Comparison of ENCODE assay signal across 18 cellular contexts in genomic region chr1:150024156-150024555, GRCh38. TPM values are rescaled to one million over a fixed set of nuclear protein-coding genes. Genes with fewer than 3 reads are reported as not detected.
DNase-seq lines count a peak whose midpoint lies in the region; TF ChIP-seq lines count a peak whose summit lies in the region.
"Had no signal": no experiment of that assay in that cellular context is flagged by ENCODE, and none has a peak within 500 bp of the region (broad histone marks: within the 10 kb centered on the region; RNA-seq: fewer than 3 reads in every experiment).

No MANE protein-coding gene starts in this region.

- no peak for TF ChIP-seq EP300 in suprapubic skin (IDR thresholded peaks at IDR 0.05)

- no peak for TF ChIP-seq POLR2A in suprapubic skin (IDR thresholded peaks at IDR 0.05)

- no peak overlapping the region for H3K4me2 ChIP-seq in Karpas-422 (ENCODE audit: low read depth, low read length, poor library complexity, severe bottlenecking)
- H3K4me2 ChIP-seq: A549; BLaER1 treated with 17β-estradiol and CSF1 and Interleukin-3, amounts not matched to agents 10 nM and 100 nM had no signal

- no peak overlapping the region for H2AFZ ChIP-seq in Karpas-422 (ENCODE audit: low read length)

- H3K27me3 ChIP-seq in Karpas-422 (ENCODE audit: low read length) (no peaks in the 10 kb centered on the region), WERI-Rb-1 (ENCODE audit: insufficient read depth, low read depth, severe bottlenecking) (no peaks in the 10 kb centered on the region), suprapubic skin (no peaks in the 10 kb centered on the region)

- H3K9me3 ChIP-seq in Karpas-422 (ENCODE audit: low read length) (no peaks in the 10 kb centered on the region), WERI-Rb-1 (ENCODE audit: severe bottlenecking) (no peaks in the 10 kb centered on the region), suprapubic skin (no peaks in the 10 kb centered on the region)
- H3K9me3 ChIP-seq: A549; BLaER1 treated with 17β-estradiol and CSF1 and Interleukin-3, amounts not matched to agents 10 nM and 100 nM; Caco-2 had no signal

- H3K27ac ChIP-seq in Karpas-422 (ENCODE audit: low read length): no peak overlapping the region
- no peak overlapping the region; the same call in 1 of the 2 replicates for H3K27ac ChIP-seq in WERI-Rb-1
- H3K27ac ChIP-seq in suprapubic skin: no peak overlapping the region
- H3K27ac ChIP-seq: 22Rv1; A549; BLaER1 treated with 17β-estradiol and CSF1 and Interleukin-3, amounts not matched to agents 10 nM and 100 nM; C4-2B had no signal

- H3K9ac ChIP-seq in Karpas-422 (ENCODE audit: low read length): no peak overlapping the region
- H3K9ac ChIP-seq: BLaER1 treated with 17β-estradiol and CSF1 and Interleukin-3, amounts not matched to agents 10 nM and 100 nM had no signal

- H3K79me2 ChIP-seq in Karpas-422 (ENCODE audit: low read length): no peaks in the 10 kb centered on the region

- H4K20me1 ChIP-seq in Karpas-422 (ENCODE audit: insufficient read depth, low read depth, low read length): no peaks in the 10 kb centered on the region
- H4K20me1 ChIP-seq: BLaER1 treated with 17β-estradiol and CSF1 and Interleukin-3, amounts not matched to agents 10 nM and 100 nM had no signal

- no peak for TF ChIP-seq CTCF in WERI-Rb-1 (IDR thresholded peaks at IDR 0.05; ENCODE audit: low read depth, low read length)
- no peak for TF ChIP-seq CTCF in suprapubic skin (IDR thresholded peaks at IDR 0.05)

- H3K4me3 ChIP-seq in Karpas-422 (ENCODE audit: low read length) (no peak overlapping the region), WERI-Rb-1 (ENCODE audit: low read depth, low read length) (no peak overlapping the region), suprapubic skin (no peak overlapping the region)
- H3K4me3 ChIP-seq: A549; BLaER1 treated with 17β-estradiol and CSF1 and Interleukin-3, amounts not matched to agents 10 nM and 100 nM had no signal

- DNase-seq in D341Med (ENCODE audit: low spot score) (peak; percentile 51), Karpas-422 (peak; percentile 30), NCI-H82 (lab: John Stamatoyannopoulos, UW) (peak; percentile 86), WERI-Rb-1 (peak; percentile 64), suprapubic skin (ENCODE audit: low spot score in 2 of 2) (no peak), medulla oblongata (ENCODE audit: extremely low spot score) (no peak)
- DNase-seq in activated CD4-positive, alpha-beta T cell treated with anti-CD3 and anti-CD28 coated beads, Interleukin-2, amount 50 U/mL, for 48 hours: no peak
- DNase-seq: AML-193; Caco-2; Calu3; CD4-positive, alpha-beta T cell; CD8-positive, alpha-beta T cell; DMS79 treated with DMSO at 0.1 percent for 48 hours; GF-D8 had no signal

- WGBS in suprapubic skin: 92% methylated on average over 2 of the region's 2 CpGs

- H3K36me3 ChIP-seq in Karpas-422 (ENCODE audit: insufficient read depth, low read length): no peaks in the 10 kb centered on the region
- H3K36me3 ChIP-seq in WERI-Rb-1: no peaks in the 10 kb centered on the region
- H3K36me3 ChIP-seq in suprapubic skin: no peaks in the 10 kb centered on the region
- H3K36me3 ChIP-seq: BLaER1 treated with 17β-estradiol and CSF1 and Interleukin-3, amounts not matched to agents 10 nM and 100 nM had no signal

- H3K4me1 ChIP-seq in Karpas-422 (ENCODE audit: low read length): no peaks in the 10 kb centered on the region
- no peaks in the 10 kb centered on the region for H3K4me1 ChIP-seq in suprapubic skin
- H3K4me1 ChIP-seq: BLaER1 treated with 17β-estradiol and CSF1 and Interleukin-3, amounts not matched to agents 10 nM and 100 nM had no signal

- no peaks in the 10 kb centered on the region for H3K9me2 ChIP-seq in Karpas-422 (replicated peaks; ENCODE audit: insufficient read depth, low read length)

RNA-seq across cellular contexts. Expression of gene OTUD7B, which starts 13.6 kb away (rescaled TPM):
- 2.4 and 3.6 TPM in 2 replicates for total RNA-seq in Karpas-422 (2014; rRNA removed; shearing (Covaris generic); ENCODE audit: low replicate concordance)
- 10 to 100 TPM; 11.0 to 19.2 (median 15.0) TPM for total RNA-seq in suprapubic skin

RNA-seq across cellular contexts. Expression of gene VPS45, which starts 43.4 kb away (rescaled TPM):
- total RNA-seq in Karpas-422 (2014; rRNA removed; shearing (Covaris generic); ENCODE audit: low replicate concordance): 24.9 and 39.0 TPM in 2 replicates
- 10 to 100 TPM; 23.8 to 67.4 (median 34.2) TPM for total RNA-seq in suprapubic skin

Comparison
In these comparisons a context has a peak if more than half of its experiments do, and no peak if none do; other contexts are left out.
1. DNase-seq: peak in D341Med (single experiment), Karpas-422 (single experiment), NCI-H82 (single experiment) and WERI-Rb-1 (single experiment); none in suprapubic skin (0 of 2), activated CD4-positive, alpha-beta T cell treated with anti-CD3 and anti-CD28 coated beads, Interleukin-2, amount 50 U/mL, for 48 hours (0 of 2) and medulla oblongata (single experiment).